In genomic region chr7:44236333-44236728, GRCh38 we compare ENCODE assay signal across 17 cellular contexts. TPM values are rescaled to one million over a fixed set of nuclear protein-coding genes. Genes with fewer than 3 reads are reported as not detected.
DNase-seq lines count a peak whose midpoint lies in the region; TF ChIP-seq lines count a peak whose summit lies in the region.
"Had no signal": no experiment of that assay in that cellular context is flagged by ENCODE, and none has a peak within 500 bp of the region (broad histone marks: within the 10 kb centered on the region; RNA-seq: fewer than 3 reads in every experiment).

No MANE protein-coding gene starts in this region.

- no peak for TF ChIP-seq CTCF in glutamatergic neuron (IDR thresholded peaks at IDR 0.05; ENCODE audit: partially characterized antibody, unreplicated experiment)

- H2AFZ ChIP-seq in mesenchymal stem cell (ENCODE audit: low read depth, low read length): no peak overlapping the region

- H3K4me3 ChIP-seq in mesenchymal stem cell (ENCODE audit: insufficient read depth in 1 of 2, low read depth in 1 of 2, low read length in 2 of 2): no peak overlapping the region
- H3K4me3 ChIP-seq: HAP-1, spleen had no signal

- H4K8ac ChIP-seq in mesenchymal stem cell (ENCODE audit: low read length): no peak overlapping the region

- no peak overlapping the region for H2AK5ac ChIP-seq in mesenchymal stem cell (ENCODE audit: low read length, severe bottlenecking)

- H2BK120ac ChIP-seq in mesenchymal stem cell (ENCODE audit: low read depth, low read length): no peak overlapping the region

- H3K27ac ChIP-seq in mesenchymal stem cell (ENCODE audit: low read length, poor library complexity, severe bottlenecking): no peak overlapping the region
- H3K27ac ChIP-seq: spleen had no signal

- peak overlapping the region; percentile 79 for H3K27ac Mint-ChIP-seq in glutamatergic neuron (ENCODE audit: unreplicated experiment)
- H3K27ac Mint-ChIP-seq: activated B cell treated with CpG ODN at 0.5 μM for 24 hours; activated naive CD8-positive, alpha-beta T cell treated with anti-CD3 and anti-CD28 coated beads, Interleukin-2, amount 50 U/mL, for 24 hours; B cell; nephron progenitor cell had no signal

- peaks cover 10% of the 10 kb centered on the region for H3K27me3 Mint-ChIP-seq in glutamatergic neuron (ENCODE audit: unreplicated experiment)
- H3K27me3 Mint-ChIP-seq: activated B cell treated with CpG ODN at 0.5 μM for 24 hours; activated naive CD8-positive, alpha-beta T cell treated with anti-CD3 and anti-CD28 coated beads, Interleukin-2, amount 50 U/mL, for 24 hours had no signal

- in situ Hi-C loops in SK-MEL-5 (cut with HindIII; ENCODE audit: low pct_unique_long_range_greater_than_20kb, low sequenced_read_pairs): no loop called here

- H2BK15ac ChIP-seq in mesenchymal stem cell (ENCODE audit: low read depth, poor library complexity, severe bottlenecking): no peak overlapping the region

- H3K9me3 ChIP-seq in mesenchymal stem cell (ENCODE audit: control insufficient read depth, low read length): no peaks in the 10 kb centered on the region
- H3K9me3 ChIP-seq: HAP-1, spleen had no signal

- H3K4me1 Mint-ChIP-seq in glutamatergic neuron (ENCODE audit: low read depth, unreplicated experiment): peaks cover 21% of the 10 kb centered on the region
- H3K4me1 Mint-ChIP-seq: activated B cell treated with CpG ODN at 0.5 μM for 24 hours; activated naive CD8-positive, alpha-beta T cell treated with anti-CD3 and anti-CD28 coated beads, Interleukin-2, amount 50 U/mL, for 24 hours had no signal

- peak overlapping the region; percentile 21 for H3K4me3 Mint-ChIP-seq in glutamatergic neuron (ENCODE audit: unreplicated experiment)
- H3K4me3 Mint-ChIP-seq: activated B cell treated with CpG ODN at 0.5 μM for 24 hours; activated naive CD8-positive, alpha-beta T cell treated with anti-CD3 and anti-CD28 coated beads, Interleukin-2, amount 50 U/mL, for 24 hours; B cell; nephron progenitor cell had no signal

- H3K23ac ChIP-seq in mesenchymal stem cell (ENCODE audit: low read length in 2 of 2): no peak overlapping the region

- DNase-seq in COLO668 (lab: John Stamatoyannopoulos, UW; ENCODE audit: unreplicated experiment) (peak; percentile 40), HuH-7 (ENCODE audit: low spot score) (peak; percentile 50), SK-MEL-5 (ENCODE audit: low read depth, low spot score) (peak; percentile 38), glutamatergic neuron (peak; percentile 47), mesenchymal stem cell (no peak), GDM1 (lab: John Stamatoyannopoulos, UW) (no peak), AG08396 (ENCODE audit: low spot score) (no peak), activated gamma-delta T cell (lab: John Stamatoyannopoulos, UW) (no peak)
- DNase-seq: activated B cell treated with CpG ODN at 0.5 μM for 24 hours; activated naive CD8-positive, alpha-beta T cell treated with anti-CD3 and anti-CD28 coated beads, Interleukin-2, amount 50 U/mL, for 24 hours; effector CD8-positive, alpha-beta T cell; NCI-H1694 treated with DMSO at 0.1 percent for 48 hours; NCI-H2227 treated with DMSO at 0.1 percent for 48 hours; nephron progenitor cell; spleen had no signal

- H4K91ac ChIP-seq in mesenchymal stem cell (ENCODE audit: low read length): no peak overlapping the region

- no peak overlapping the region for H2BK12ac ChIP-seq in mesenchymal stem cell (ENCODE audit: low read length in 2 of 2)

- no peak overlapping the region for H3K14ac ChIP-seq in mesenchymal stem cell (ENCODE audit: low read length in 2 of 2)

- WGBS in mesenchymal stem cell: 68% methylated on average over 4 of the region's 4 CpGs

- H3K4ac ChIP-seq in mesenchymal stem cell (ENCODE audit: low read depth in 1 of 2, low read length in 2 of 2): no peak overlapping the region

- no peak overlapping the region for H3K18ac ChIP-seq in mesenchymal stem cell (ENCODE audit: low read depth in 1 of 2, low read length in 2 of 2)

- no peaks in the 10 kb centered on the region for H3K36me3 Mint-ChIP-seq in glutamatergic neuron (ENCODE audit: unreplicated experiment)

- H3K27me3 ChIP-seq in mesenchymal stem cell (ENCODE audit: control insufficient read depth in 1 of 2, insufficient read depth in 1 of 2, low read length in 2 of 2): peaks cover 16 to 56% of the 10 kb centered on the region in 2 experiments

- peaks cover 4% of the 10 kb centered on the region for H3K9me3 Mint-ChIP-seq in glutamatergic neuron (ENCODE audit: unreplicated experiment)
- H3K9me3 Mint-ChIP-seq: activated B cell treated with CpG ODN at 0.5 μM for 24 hours; activated naive CD8-positive, alpha-beta T cell treated with anti-CD3 and anti-CD28 coated beads, Interleukin-2, amount 50 U/mL, for 24 hours; nephron progenitor cell had no signal

- peaks cover 5% of the 10 kb centered on the region for H3K4me1 ChIP-seq in mesenchymal stem cell (ENCODE audit: control insufficient read depth, insufficient read depth, low read depth, low read length)
- H3K4me1 ChIP-seq: HAP-1 had no signal

- H3K36me3 ChIP-seq in mesenchymal stem cell (ENCODE audit: control insufficient read depth in 1 of 2, insufficient read depth in 2 of 2, low read depth in 1 of 2, low read length in 2 of 2): no peaks in the 10 kb centered on the region
- H3K36me3 ChIP-seq: HAP-1, spleen had no signal

- no peak overlapping the region for H3K4me2 ChIP-seq in mesenchymal stem cell (ENCODE audit: low read length, poor library complexity, severe bottlenecking)

- no peaks in the 10 kb centered on the region for H3K79me1 ChIP-seq in mesenchymal stem cell (replicated peaks; ENCODE audit: low read length, poor library complexity, severe bottlenecking)

- H3K9ac ChIP-seq in mesenchymal stem cell (ENCODE audit: low read length): no peak overlapping the region

- no peak overlapping the region for H2BK5ac ChIP-seq in mesenchymal stem cell (ENCODE audit: low read depth, low read length, poor library complexity, severe bottlenecking)

RNA-seq across cellular contexts. Expression of gene YKT6, which starts 35.6 kb away (rescaled TPM):
- total RNA-seq in SK-MEL-5 (2014; rRNA removed; shearing (Covaris generic)): 159 and 163 TPM in 2 replicates
- polyA plus RNA-seq in SK-MEL-5 (2015; cell fraction: cytosol; rRNA removed): 188 and 223 TPM in 2 replicates
- polyA plus RNA-seq in SK-MEL-5 (2015; cell fraction: nucleus; rRNA removed): 215 and 221 TPM in 2 replicates
- 178 TPM for total RNA-seq in glutamatergic neuron (ENCODE audit: unreplicated experiment)
- polyA plus RNA-seq in mesenchymal stem cell (2013, experiment 1 of 2): 133 TPM
- 137 TPM for polyA plus RNA-seq in mesenchymal stem cell (2013, experiment 2 of 2)

RNA-seq across cellular contexts. Expression of gene GCK, which starts 47.1 kb away (rescaled TPM):
- not detected in 2 replicates for total RNA-seq in SK-MEL-5 (2014; rRNA removed; shearing (Covaris generic))
- not detected in 2 replicates for polyA plus RNA-seq in SK-MEL-5 (2015; cell fraction: cytosol; rRNA removed)
- polyA plus RNA-seq in SK-MEL-5 (2015; cell fraction: nucleus; rRNA removed): not detected in 2 replicates
- 43.9 TPM for total RNA-seq in glutamatergic neuron (ENCODE audit: unreplicated experiment)
- 0.06 TPM for polyA plus RNA-seq in mesenchymal stem cell (2013, experiment 1 of 2)
- 0.10 TPM for polyA plus RNA-seq in mesenchymal stem cell (2013, experiment 2 of 2)

Comparison
In these comparisons a context has a peak if more than half of its experiments do, and no peak if none do; other contexts are left out.
1. DNase-seq: peak in COLO668 (single experiment), HuH-7 (single experiment), SK-MEL-5 (single experiment) and glutamatergic neuron (single experiment); none in mesenchymal stem cell (single experiment), GDM1 (single experiment), AG08396 (single experiment) and activated gamma-delta T cell (single experiment).
2. RNA of gene GCK, which starts 47.1 kb away (total RNA-seq): 43.9 TPM in glutamatergic neuron (single experiment); not detected in SK-MEL-5; every median in the first group is over 10 times any median in the second.